Comparison of ENCODE assay signal across 16 cellular contexts in the genomic region with DNA sequence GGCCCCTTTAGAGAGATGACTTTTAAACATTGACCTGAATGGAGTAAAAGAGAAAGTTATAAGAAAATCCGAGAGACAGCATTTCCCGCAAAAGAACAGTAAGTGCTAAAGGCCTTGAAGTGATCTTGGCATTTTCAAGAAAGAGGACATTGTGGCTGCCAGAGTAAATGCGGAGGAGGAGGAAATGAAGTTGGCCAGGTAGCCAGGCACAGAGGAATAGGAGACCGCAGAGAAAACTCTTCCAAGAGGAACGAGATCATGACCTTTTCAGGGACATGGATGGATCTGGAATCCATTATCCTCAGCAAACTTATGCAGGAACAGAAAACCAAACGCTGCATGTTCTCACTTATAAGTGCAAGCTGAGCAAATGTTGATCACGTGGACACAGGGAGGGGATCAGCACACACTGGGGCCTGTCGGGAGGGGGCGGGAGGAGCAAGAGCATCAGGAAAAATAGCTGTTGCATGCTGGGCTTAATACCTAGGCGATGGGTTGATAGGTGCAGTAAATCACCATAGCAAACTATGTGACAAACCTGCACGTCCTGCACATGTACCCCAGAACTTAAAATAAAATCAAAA. TPM values are rescaled to one million over a fixed set of nuclear protein-coding genes. Genes with fewer than 3 reads are reported as not detected.
DNase-seq lines count a peak whose midpoint lies in the region; ATAC-seq, FAIRE-seq and TF ChIP-seq lines count a peak whose summit lies in the region.
"Had no signal": no experiment of that assay in that cellular context is flagged by ENCODE, and none has a peak within 500 bp of the region (broad histone marks: within the 10 kb centered on the region; RNA-seq: fewer than 3 reads in every experiment).

No MANE protein-coding gene starts in this region.

- CTCF ChIA-PET in K562 (lab: Yijun Ruan, JAX; ENCODE audit: low intra/inter-chr PET ratio), result no interaction called here

- no peak overlapping the region for H3K4me3 Mint-ChIP-seq in nephron
- H3K4me3 Mint-ChIP-seq: activated naive CD8-positive, alpha-beta T cell treated with anti-CD3 and anti-CD28 coated beads, Interleukin-2, amount 10 ng/mL, durations not matched to agents 7 days and 5 days had no signal

- no peak overlapping the region for H3K4me3 ChIP-seq in K562
- H3K4me3 ChIP-seq: BLaER1, esophagus muscularis mucosa, ovary had no signal

- no peak overlapping the region for H3K27ac ChIP-seq in K562 (ENCODE audit: extremely low read depth, low read depth, low read length)
- H3K27ac ChIP-seq: BLaER1, esophagus muscularis mucosa, ovary, VCaP had no signal

- WGBS in K562 (ENCODE audit: insufficient coverage, low coverage, missing lambda C conversion rate), result 64% methylated on average over 11 of the region's 11 CpGs

- H3K36me3 ChIP-seq in K562 (ENCODE audit: control insufficient read depth, insufficient read depth, low read length), result peaks cover 10% of the 10 kb centered on the region; the same call in 1 of the 3 replicates
- H3K36me3 ChIP-seq: ovary had no signal

- POLR2A ChIA-PET in K562 (lab: Yijun Ruan, JAX), result no interaction called here

- no peak overlapping the region for H3K4me2 ChIP-seq in K562 (ENCODE audit: insufficient read depth, low read length)
- H3K4me2 ChIP-seq: BLaER1 had no signal

- no peak for FAIRE-seq in K562 (lab: Jason Lieb, UNC)
- FAIRE-seq: G401.6 had no signal

- H3K27me3 Mint-ChIP-seq in nephron (ENCODE audit: low read depth), result no peaks in the 10 kb centered on the region
- H3K27me3 Mint-ChIP-seq: activated naive CD8-positive, alpha-beta T cell treated with anti-CD3 and anti-CD28 coated beads, Interleukin-2, amount 10 ng/mL, durations not matched to agents 7 days and 5 days had no signal

- H3K27ac Mint-ChIP-seq in nephron, result peak overlapping the region; percentile 50 to 69 (median 52)

- 0 out of 3 replicates have a peak, but pooled peaks have one; percentile 38 for ATAC-seq in K562
- ATAC-seq in GM21390 (IDR thresholded peaks at IDR 0.05; ENCODE audit: unreplicated experiment), result no peak

- no peak for TF ChIP-seq EP300 in K562 (IDR thresholded peaks at IDR 0.05; ENCODE audit: low read length)

- H2AFZ ChIP-seq in K562 (ENCODE audit: low read depth, low read length), result no peak overlapping the region

- intact Hi-C loops in K562 (cut with micrococcal nuclease), result no loop called here

- H3K9me3 Mint-ChIP-seq in nephron, result no peaks in the 10 kb centered on the region
- H3K9me3 Mint-ChIP-seq: activated naive CD8-positive, alpha-beta T cell treated with anti-CD3 and anti-CD28 coated beads, Interleukin-2, amount 10 ng/mL, durations not matched to agents 7 days and 5 days had no signal

- TF ChIP-seq CTCF in K562 (IDR thresholded peaks at IDR 0.05 in 2 of 3, conservative IDR thresholded peaks at IDR 0.05 in 1 of 3; ENCODE audit: insufficient read depth in 2 of 3, low read depth in 1 of 3, low read length in 3 of 3), result no peak
- TF ChIP-seq CTCF in nephron (IDR thresholded peaks at IDR 0.05; ENCODE audit: unreplicated experiment in 3 of 3), result no peak

- peaks cover 4% of the 10 kb centered on the region for H3K36me3 Mint-ChIP-seq in nephron (ENCODE audit: low read depth)

- DNase-seq in DMS153 (lab: John Stamatoyannopoulos, UW), result peak; percentile 88
- DNase-seq in NCI-H128 (lab: John Stamatoyannopoulos, UW; ENCODE audit: unreplicated experiment), result peak; percentile 72
- no peak for DNase-seq in K562 (ENCODE audit: extremely low read depth in 1 of 4, low spot score in 3 of 4)
- no peak for DNase-seq in HuH-7.5 (ENCODE audit: low spot score)
- DNase-seq in GOT3 (lab: John Stamatoyannopoulos, UW), result no peak
- no peak for DNase-seq in GM19240 (ENCODE audit: insufficient read length, low spot score)
- DNase-seq: activated CD8-positive, alpha-beta memory T cell treated with anti-CD3 and anti-CD28 coated beads, Interleukin-2, amount 50 U/mL, for 4 hours; activated naive CD8-positive, alpha-beta T cell treated with anti-CD3 and anti-CD28 coated beads, Interleukin-2, amount 10 ng/mL, durations not matched to agents 7 days and 5 days; H7 had no signal

- no peak overlapping the region for H3K9ac ChIP-seq in K562 (ENCODE audit: insufficient read depth in 1 of 2, low read depth in 2 of 2, low read length in 2 of 2)
- H3K9ac ChIP-seq: BLaER1 had no signal

- no peak for TF ChIP-seq POLR2A in K562 (conservative IDR thresholded peaks at IDR 0.05)

- H3K4me1 Mint-ChIP-seq in nephron, result peaks cover 15% of the 10 kb centered on the region

- no peaks in the 10 kb centered on the region for H3K79me2 ChIP-seq in K562 (ENCODE audit: control insufficient read depth, insufficient read depth, low read length)

- TF ChIP-seq RAD21 in K562 (CRISPR knock-in tag; conservative IDR thresholded peaks at IDR 0.05 in 1 of 2, IDR thresholded peaks at IDR 0.05 in 1 of 2), result no peak

- no peaks in the 10 kb centered on the region for H3K4me1 ChIP-seq in K562 (replicated peaks in 1 of 2; ENCODE audit: control insufficient read depth in 2 of 2, insufficient read depth in 2 of 2, low read length in 2 of 2)
- H3K4me1 ChIP-seq: BLaER1 had no signal

- in situ Hi-C loops in K562 (cut with MboI), result no loop called here

- no peaks in the 10 kb centered on the region for H4K20me1 ChIP-seq in K562 (replicated peaks; ENCODE audit: control insufficient read depth, insufficient read depth, low read length)
- H4K20me1 ChIP-seq: BLaER1 had no signal

- no peaks in the 10 kb centered on the region for H3K9me1 ChIP-seq in K562 (ENCODE audit: control insufficient read depth, insufficient read depth, low read length)

- no TSS peak for BruUV-seq in K562 (replicated peaks; lab: Mats Ljungman, UMichigan)

- no peaks in the 10 kb centered on the region for H3K27me3 ChIP-seq in K562 (ENCODE audit: control insufficient read depth in 2 of 2, insufficient read depth in 2 of 2, low read length in 2 of 2)
- H3K27me3 ChIP-seq: BLaER1, esophagus muscularis mucosa, ovary had no signal

- H3K9me3 ChIP-seq in K562 (replicated peaks; ENCODE audit: control insufficient read depth, insufficient read depth, low read depth, low read length), result no peaks in the 10 kb centered on the region
- H3K9me3 ChIP-seq: BLaER1, esophagus muscularis mucosa, ovary had no signal

TF ChIP-seq in K562, 482 proteins besides CTCF, POLR2A, EP300 and RAD21 (continues in another document):
- TF ChIP-seq, protein P1, sequence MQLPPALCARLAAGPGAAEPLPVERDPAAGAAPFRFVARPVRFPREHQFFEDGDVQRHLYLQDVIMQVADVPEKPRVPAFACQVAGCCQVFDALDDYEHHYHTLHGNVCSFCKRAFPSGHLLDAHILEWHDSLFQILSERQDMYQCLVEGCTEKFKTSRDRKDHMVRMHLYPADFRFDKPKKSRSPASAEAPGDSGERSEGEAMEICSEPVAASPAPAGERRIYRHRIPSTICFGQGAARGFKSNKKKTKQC (CRISPR knock-in tag; IDR thresholded peaks at IDR 0.05), result no peak
- TF ChIP-seq, protein P2, sequence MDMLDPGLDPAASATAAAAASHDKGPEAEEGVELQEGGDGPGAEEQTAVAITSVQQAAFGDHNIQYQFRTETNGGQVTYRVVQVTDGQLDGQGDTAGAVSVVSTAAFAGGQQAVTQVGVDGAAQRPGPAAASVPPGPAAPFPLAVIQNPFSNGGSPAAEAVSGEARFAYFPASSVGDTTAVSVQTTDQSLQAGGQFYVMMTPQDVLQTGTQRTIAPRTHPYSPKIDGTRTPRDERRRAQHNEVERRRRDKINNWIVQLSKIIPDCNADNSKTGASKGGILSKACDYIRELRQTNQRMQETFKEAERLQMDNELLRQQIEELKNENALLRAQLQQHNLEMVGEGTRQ (CRISPR knock-in tag; IDR thresholded peaks at IDR 0.05), result peak; percentile 27; the same call in 1 of the 2 replicates

RNA-seq across cellular contexts. Expression of a gene that starts 49.7 kb away (rescaled TPM):
- total RNA-seq in K562 (2011; cell fraction: chromatin; rRNA removed; ENCODE audit: low replicate concordance), result 7.7 and 20.8 TPM in 2 replicates
- total RNA-seq in K562 (2011; cell fraction: nucleolus; rRNA removed), result 3.3 and 4.5 TPM in 2 replicates
- 9.1 and 18.0 TPM in 2 replicates for total RNA-seq in K562 (2011; cell fraction: nucleoplasm; rRNA removed)
- total RNA-seq in K562 (2014; rRNA removed) (13.9 and 14.5 TPM in 2 replicates), K562 (2014; rRNA removed; fragmentation: Illumina TruSeq; extraction: Trizol) (26.9 and 27.3 TPM in 2 replicates), K562 (2015; rRNA removed; fragmentation: Illumina TruSeq; extraction: Trizol) (21.8 and 24.4 TPM in 2 replicates), K562 (2021) (21.0 and 22.8 TPM in 2 replicates)
- polyA plus RNA-seq in K562 (2011; rRNA removed) (18.8 and 21.1 TPM in 2 replicates), K562 (2014; fragmentation: Illumina TruSeq; extraction: Trizol) (11.8 and 15.2 TPM in 2 replicates), K562 (2014; fragmentation: Nextera tagmentation; extraction: Ambion mirVana) (1 to 10 TPM; 6.1 to 8.0 TPM), K562 (2014; rRNA removed) (12.2 and 12.7 TPM in 2 replicates)
- polyA plus RNA-seq in K562 (2011; cell fraction: cytosol; rRNA removed), result 4.0 and 10.7 TPM in 2 replicates
- polyA plus RNA-seq in K562 (2011; cell fraction: nucleus; rRNA removed), result 6.8 and 10.7 TPM in 2 replicates
- 10.8 and 18.5 TPM in 2 replicates for polyA plus RNA-seq in K562 (2012)
- polyA minus RNA-seq in K562 (2011; rRNA and poly(A)+ RNA removed), result 30.8 and 35.3 TPM in 2 replicates
- 13.7 and 16.0 TPM in 2 replicates for polyA minus RNA-seq in K562 (2011; cell fraction: cytosol; rRNA and poly(A)+ RNA removed)
- polyA minus RNA-seq in K562 (2011; cell fraction: nucleus; rRNA and poly(A)+ RNA removed), result 6.6 and 11.7 TPM in 2 replicates

RNA-seq across cellular contexts. Expression of a gene that starts 51.3 kb away (rescaled TPM):
- total RNA-seq in K562 (2011; cell fraction: chromatin; rRNA removed; ENCODE audit: low replicate concordance), result not detected in 2 replicates
- not detected in 2 replicates for total RNA-seq in K562 (2011; cell fraction: nucleolus; rRNA removed)
- total RNA-seq in K562 (2011; cell fraction: nucleoplasm; rRNA removed), result not detected in 2 replicates
- not detected in 2 replicates for total RNA-seq in K562 (2014; rRNA removed)
- total RNA-seq in K562 (2014; rRNA removed; fragmentation: Illumina TruSeq; extraction: Trizol), result not detected in 2 replicates
- total RNA-seq in K562 (2015; rRNA removed; fragmentation: Illumina TruSeq; extraction: Trizol), result not detected in 2 replicates
- total RNA-seq in K562 (2021), result not detected in 2 replicates
- not detected in 2 replicates for polyA plus RNA-seq in K562 (2011; rRNA removed)
- not detected in 2 replicates for polyA plus RNA-seq in K562 (2011; cell fraction: cytosol; rRNA removed)
- not detected in 2 replicates for polyA plus RNA-seq in K562 (2011; cell fraction: nucleus; rRNA removed)
- not detected in 2 replicates for polyA plus RNA-seq in K562 (2012)
- not detected in 2 replicates for polyA plus RNA-seq in K562 (2014; fragmentation: Illumina TruSeq; extraction: Trizol)
- polyA plus RNA-seq in K562 (2014; fragmentation: Nextera tagmentation; extraction: Ambion mirVana), result not detected
- polyA plus RNA-seq in K562 (2014; rRNA removed), result 0.19 TPM in 1 of 2 replicates, not detected in the other
- polyA minus RNA-seq in K562 (2011; rRNA and poly(A)+ RNA removed), result not detected in 2 replicates
- polyA minus RNA-seq in K562 (2011; cell fraction: cytosol; rRNA and poly(A)+ RNA removed), result not detected in 2 replicates
- polyA minus RNA-seq in K562 (2011; cell fraction: nucleus; rRNA and poly(A)+ RNA removed), result not detected in 2 replicates

Comparison
In these comparisons a context has a peak if more than half of its experiments do, and no peak if none do; other contexts are left out.
1. DNase-seq: peak in DMS153 (single experiment) and NCI-H128 (single experiment); none in K562 (0 of 4), HuH-7.5 (single experiment), GOT3 (single experiment) and GM19240 (single experiment).